In the genomic region with DNA sequence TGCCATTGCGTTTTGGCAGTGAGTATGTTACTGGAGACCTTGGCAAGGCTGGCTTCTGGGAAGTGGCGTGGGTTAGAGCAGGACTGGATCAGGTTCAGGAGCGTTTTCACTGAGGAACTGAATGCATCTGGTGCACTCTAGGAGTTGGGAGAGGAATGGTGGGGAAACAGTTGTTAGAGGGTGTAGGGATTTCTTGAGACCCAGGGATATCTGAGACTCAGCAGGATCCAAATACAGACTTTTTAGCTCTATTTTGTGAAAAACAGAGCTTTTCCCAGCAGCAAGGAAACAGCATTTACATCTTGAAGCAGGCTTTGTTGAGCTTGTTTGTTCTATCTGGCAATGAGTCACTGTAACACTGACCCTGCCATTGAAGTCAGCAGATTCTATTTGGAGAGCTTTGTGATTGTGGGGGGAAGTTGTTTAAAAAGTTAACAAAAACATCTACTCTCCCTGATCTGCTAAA, we compare ENCODE assay signal across 13 cellular contexts. TPM values are rescaled to one million over a fixed set of nuclear protein-coding genes. Genes with fewer than 3 reads are reported as not detected.
DNase-seq lines count a peak whose midpoint lies in the region; ATAC-seq, FAIRE-seq and TF ChIP-seq lines count a peak whose summit lies in the region.
"Had no signal": no experiment of that assay in that cellular context is flagged by ENCODE, and none has a peak within 500 bp of the region (broad histone marks: within the 10 kb centered on the region; RNA-seq: fewer than 3 reads in every experiment).

No MANE protein-coding gene starts in this region.

- H3K27ac ChIP-seq in lung (ENCODE audit: low read depth in 1 of 2, low read length in 1 of 2) = peak overlapping the region in 1 of 2 donors; percentile 26
- H3K27ac ChIP-seq in testis = peak overlapping the region in 1 of 2 donors; percentile 14
- H3K27ac ChIP-seq: SJCRH30 had no signal

- H3K36me3 ChIP-seq in lung (ENCODE audit: control insufficient read depth in 2 of 2, insufficient read depth in 2 of 2, low read length in 2 of 2) (no peaks in the 10 kb centered on the region), testis (ENCODE audit: low read depth, missing control alignments) (no peaks in the 10 kb centered on the region)
- H3K36me3 ChIP-seq: esophagus muscularis mucosa, SJCRH30 had no signal

- DNase-seq in NCI-H1092 treated with DMSO at 0.1 percent for 48 hours (lab: John Stamatoyannopoulos, UW) = peak; percentile 56
- peak; percentile 48 for DNase-seq in lung (ENCODE audit: low spot score)
- peak; percentile 24 for DNase-seq in testis
- no peak for DNase-seq in NCI-H2227 (lab: John Stamatoyannopoulos, UW; ENCODE audit: unreplicated experiment)
- DNase-seq: activated T-cell treated with anti-CD3 and anti-CD28 coated beads for 4 hours; KG1; stimulated activated CD4-positive, alpha-beta T cell treated with anti-CD3 and anti-CD28 coated beads, Interleukin-15, amount 100 ng/mL, for 24 hours had no signal

- peak; percentile 84 for ATAC-seq in lung (ENCODE audit: insufficient read depth, low FRiP score)
- no peak for ATAC-seq in HG03442 (IDR thresholded peaks at IDR 0.05; ENCODE audit: unreplicated experiment)
- ATAC-seq in GM21786 (IDR thresholded peaks at IDR 0.05; ENCODE audit: unreplicated experiment) = no peak
- ATAC-seq in HG02759 (IDR thresholded peaks at IDR 0.05; ENCODE audit: unreplicated experiment) = no peak

- TF ChIP-seq CTCF in lung (IDR thresholded peaks at IDR 0.05; ENCODE audit: control extremely low read depth, extremely low read depth) (no peak), testis (IDR thresholded peaks at IDR 0.05) (no peak)

- H3K4me3 ChIP-seq in lung (no peak overlapping the region), testis (no peak overlapping the region)
- H3K4me3 ChIP-seq: esophagus muscularis mucosa, SJCRH30 had no signal

- H3K9me3 ChIP-seq in lung (ENCODE audit: control insufficient read depth in 2 of 2, insufficient read depth in 1 of 2, low read length in 1 of 2) (no peaks in the 10 kb centered on the region), testis (no peaks in the 10 kb centered on the region)
- H3K9me3 ChIP-seq: esophagus muscularis mucosa, SJCRH30 had no signal

- intact Hi-C loops in testis (cut with DNase I; ENCODE audit: low total_unique reads) = no loop called here

- H3K4me1 ChIP-seq in lung (ENCODE audit: control insufficient read depth in 2 of 2, insufficient read depth in 2 of 2, low read length in 2 of 2) (peaks cover 0 to 3% of the 10 kb centered on the region in 2 donors), testis (peaks cover 13% of the 10 kb centered on the region)

- no peak for TF ChIP-seq POLR2A in testis (IDR thresholded peaks at IDR 0.05)

- no peaks in the 10 kb centered on the region for H3K27me3 ChIP-seq in lung (ENCODE audit: control insufficient read depth, insufficient read depth)
- no peaks in the 10 kb centered on the region for H3K27me3 ChIP-seq in testis
- H3K27me3 ChIP-seq: esophagus muscularis mucosa, SJCRH30 had no signal

- peak; percentile 95 for FAIRE-seq in endometrium (lab: Jason Lieb, UNC)

- 39 to 64% methylated on average over 3 of the region's 3 CpGs for WGBS in lung, 2 donors
- 43 to 51% methylated on average over 3 of the region's 3 CpGs for WGBS in testis, 2 donors

RNA-seq across cellular contexts. Expression of gene NRIP1, which starts 56.9 kb away (rescaled TPM):
- total RNA-seq in lung (10 to 100 TPM; 29.5 to 35.5 TPM), testis (10 to 100 TPM; 26.8 to 36.1 TPM)
- polyA plus RNA-seq in lung (1 to 10 TPM; 5.9 to 7.1 TPM), testis (ENCODE audit: insufficient read depth, low read depth, low replicate concordance) (18.0 TPM)
